Comparison of ENCODE assay signal across 27 cellular contexts in the genomic region with DNA sequence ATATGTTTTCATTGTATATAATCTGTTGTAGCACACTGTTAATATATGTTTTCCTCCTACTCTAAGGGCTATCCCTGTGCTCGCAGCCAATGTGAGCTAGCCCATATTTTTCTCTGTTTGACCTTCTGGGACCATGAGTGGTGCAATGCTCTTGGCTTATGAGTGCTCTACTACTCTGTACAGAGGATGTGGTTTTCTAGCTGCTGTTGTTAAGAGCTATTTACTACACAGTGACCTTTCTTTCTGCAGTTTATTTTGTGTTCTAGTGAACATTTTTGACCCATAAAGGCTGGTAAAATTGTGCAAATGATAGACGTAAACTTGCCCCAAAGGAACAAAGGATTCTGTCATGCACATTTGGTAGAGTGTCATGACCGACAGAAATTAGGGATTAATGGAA.
DNase-seq lines count a peak whose midpoint lies in the region; ATAC-seq, FAIRE-seq and TF ChIP-seq lines count a peak whose summit lies in the region.
"Had no signal": no experiment of that assay in that cellular context is flagged by ENCODE, and none has a peak within 500 bp of the region (broad histone marks: within the 10 kb centered on the region; RNA-seq: fewer than 3 reads in every experiment).

No MANE protein-coding gene starts in this region.

- no peak overlapping the region for H3K27ac ChIP-seq in CD4-positive, CD25-positive, alpha-beta regulatory T cell (ENCODE audit: insufficient read depth, low read length, poor library complexity, severe bottlenecking)
- H3K27ac ChIP-seq in left lung (no peak overlapping the region), SJCRH30 (no peak overlapping the region)
- H3K27ac ChIP-seq: PC-9, SJSA1 had no signal

- H3K27ac Mint-ChIP-seq in CD4-positive, CD25-positive, alpha-beta regulatory T cell = no peak overlapping the region
- H3K27ac Mint-ChIP-seq: CD14-positive monocyte had no signal

- FAIRE-seq in H54 (lab: Jason Lieb, UNC) = no peak
- FAIRE-seq: D721Med, GM19239, HepG2 had no signal

- intact Hi-C loops in left lung (cut with DNase I) (no loop called here), sciatic nerve (cut with DNase I) (no loop called here)

- peaks cover 0 to 1% (median 0%) of the 10 kb centered on the region in 7 donors for H3K9me3 Mint-ChIP-seq in CD4-positive, CD25-positive, alpha-beta regulatory T cell

- H3K27me3 ChIP-seq in CD4-positive, CD25-positive, alpha-beta regulatory T cell (ENCODE audit: control insufficient read depth, insufficient read depth, low read length) = no peaks in the 10 kb centered on the region
- peaks cover 0 to 5% of the 10 kb centered on the region in 2 donors for H3K27me3 ChIP-seq in left lung
- H3K27me3 ChIP-seq in SJCRH30 = no peaks in the 10 kb centered on the region
- H3K27me3 ChIP-seq: BE2C, SJSA1 had no signal

- no peaks in the 10 kb centered on the region for H3K4me1 ChIP-seq in CD4-positive, CD25-positive, alpha-beta regulatory T cell (ENCODE audit: control insufficient read depth, insufficient read depth, low read length, poor library complexity, severe bottlenecking)
- H3K4me1 ChIP-seq in left lung (no peaks in the 10 kb centered on the region), SJCRH30 (no peaks in the 10 kb centered on the region)
- H3K4me1 ChIP-seq: BE2C, SJSA1 had no signal

- peaks cover 10% of the 10 kb centered on the region for H3K27me3 Mint-ChIP-seq in CD4-positive, CD25-positive, alpha-beta regulatory T cell

- peak overlapping the region in 2 of 4 donors; percentile 11 to 37 for H3K4me3 Mint-ChIP-seq in CD4-positive, CD25-positive, alpha-beta regulatory T cell
- H3K4me3 Mint-ChIP-seq: CD14-positive monocyte had no signal

- H3K4me3 ChIP-seq in CD4-positive, CD25-positive, alpha-beta regulatory T cell (ENCODE audit: low read depth, low read length) = peak overlapping the region; percentile 2
- H3K4me3 ChIP-seq in NB4 (ENCODE audit: low read depth, low read length) (no peak overlapping the region), left lung (no peak overlapping the region), SJCRH30 (no peak overlapping the region)
- H3K4me3 ChIP-seq: PC-9, SJSA1 had no signal

- TF ChIP-seq CTCF in NB4 (IDR thresholded peaks at IDR 0.05; ENCODE audit: low read depth, low read length) = no peak
- no peak for TF ChIP-seq CTCF in left lung (IDR thresholded peaks at IDR 0.05)

- peak; percentile 24 to 42 for ATAC-seq in CD4-positive, CD25-positive, alpha-beta regulatory T cell (ENCODE audit: low read depth in 2 of 2)
- ATAC-seq in left lung (peak; percentile 57), sciatic nerve (peak; percentile 90)
- ATAC-seq: HepG2, Right ventricle myocardium inferior had no signal

- H3K9me3 ChIP-seq in CD4-positive, CD25-positive, alpha-beta regulatory T cell (ENCODE audit: control insufficient read depth in 2 of 2, low read length in 2 of 2) = no peaks in the 10 kb centered on the region
- no peaks in the 10 kb centered on the region for H3K9me3 ChIP-seq in left lung
- no peaks in the 10 kb centered on the region for H3K9me3 ChIP-seq in SJCRH30 (replicated peaks)
- H3K9me3 ChIP-seq: BE2C, SJSA1 had no signal

- no peak for DNase-seq in CD4-positive, CD25-positive, alpha-beta regulatory T cell
- DNase-seq in NB4 (ENCODE audit: low read depth) = peak; percentile 6
- no peak for DNase-seq in left lung
- no peak for DNase-seq in sciatic nerve (ENCODE audit: low spot score)
- no peak for DNase-seq in H54 (ENCODE audit: insufficient read length, low spot score)
- DNase-seq in T-helper 2 cell = no peak
- no peak for DNase-seq in KBM-7
- no peak for DNase-seq in SJCRH30
- DNase-seq: 8988T; ACHN; BE2C; H7; KG1; NCI-H1105; NCI-H1436 treated with DMSO at 0.1 percent for 48 hours; NCI-H187 treated with DMSO at 0.1 percent for 48 hours; NCI-H446; NCI-H524 treated with DMSO at 0.1 percent for 48 hours; NCI-H774; NK-92 treated with Interleukin-12 subunit alpha and Interleukin-12 subunit beta, amount 100 ng/mL, for 24 hours; PC-9 had no signal

- peaks cover 0 to 11% (median 7%) of the 10 kb centered on the region in 4 donors for H3K4me1 Mint-ChIP-seq in CD4-positive, CD25-positive, alpha-beta regulatory T cell
- H3K4me1 Mint-ChIP-seq: CD14-positive monocyte had no signal

- no peak for TF ChIP-seq POLR2A in NB4 (IDR thresholded peaks at IDR 0.05; ENCODE audit: extremely low read depth, insufficient read length)
- no peak for TF ChIP-seq POLR2A in H54 (IDR thresholded peaks at IDR 0.05; ENCODE audit: low read depth, low read length)

- H3K36me3 Mint-ChIP-seq in CD4-positive, CD25-positive, alpha-beta regulatory T cell = no peaks in the 10 kb centered on the region
- H3K36me3 Mint-ChIP-seq: CD14-positive monocyte had no signal

- H3K36me3 ChIP-seq in CD4-positive, CD25-positive, alpha-beta regulatory T cell (ENCODE audit: control insufficient read depth, insufficient read depth, low read length) = no peaks in the 10 kb centered on the region
- H3K36me3 ChIP-seq in left lung (no peaks in the 10 kb centered on the region), SJCRH30 (no peaks in the 10 kb centered on the region)
- H3K36me3 ChIP-seq: BE2C, SJSA1 had no signal

- in situ Hi-C loops in KBM-7 (cut with MboI; ENCODE audit: low pct_unique_long_range_greater_than_20kb, low sequenced_read_pairs) = no loop called here

Comparison
In these comparisons a context has a peak if more than half of its experiments do, and no peak if none do; other contexts are left out.
1. ATAC-seq: peak in every context shown above with its lines; median percentile 90 in sciatic nerve; 57 in left lung; 33 in CD4-positive, CD25-positive, alpha-beta regulatory T cell.